In the genomic region with DNA sequence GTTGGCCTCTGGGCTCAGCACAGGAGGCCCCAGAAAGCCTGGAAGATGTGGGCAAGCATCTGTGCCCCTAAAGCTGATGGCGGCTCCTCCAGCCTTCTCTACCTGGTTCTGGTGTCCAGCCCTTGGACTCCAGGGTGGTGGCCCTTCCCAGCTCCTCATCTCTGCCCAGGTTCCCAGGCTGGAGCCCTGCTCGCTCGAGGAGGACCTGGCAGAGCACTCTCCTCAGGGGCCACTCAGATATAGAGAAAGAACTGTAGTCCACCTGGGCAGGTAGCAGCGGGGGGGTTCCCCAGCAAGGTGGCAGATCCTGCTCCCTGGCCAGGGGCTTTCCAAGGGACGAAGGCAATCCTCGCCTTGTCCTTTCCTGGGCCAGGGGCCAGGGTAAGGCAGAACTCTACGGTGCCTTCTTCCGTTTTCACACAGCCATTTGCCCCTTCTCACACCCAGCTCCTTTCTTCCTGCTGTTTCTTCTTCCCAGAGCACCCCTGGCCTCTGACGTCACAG, we compare ENCODE assay signal across 3 cellular contexts.
A peak's percentile ranks its signal among the peaks of the same experiment; 100 is the strongest.
TF ChIP-seq lines count a peak whose summit lies in the region.

No MANE protein-coding gene starts in this region.

TF ChIP-seq in SK-N-SH, 30 proteins besides CTCF, POLR2A, EP300 and RAD21:
- TF ChIP-seq USF2 (IDR thresholded peaks at IDR 0.05; ENCODE audit: borderline replicate concordance, low read depth, low read length) = no peak
- no peak for TF ChIP-seq YY1 (IDR thresholded peaks at IDR 0.05; ENCODE audit: low read depth)
- TF ChIP-seq, protein P1, sequence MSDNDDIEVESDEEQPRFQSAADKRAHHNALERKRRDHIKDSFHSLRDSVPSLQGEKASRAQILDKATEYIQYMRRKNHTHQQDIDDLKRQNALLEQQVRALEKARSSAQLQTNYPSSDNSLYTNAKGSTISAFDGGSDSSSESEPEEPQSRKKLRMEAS (IDR thresholded peaks at IDR 0.05; ENCODE audit: low read depth) = no peak

TF ChIP-seq in SK-N-SH treated with all-trans-retinoic acid at 6 μM for 48 hours, 23 proteins besides CTCF, POLR2A, EP300 and RAD21:
- no peak for TF ChIP-seq ZNF70 (CRISPR knock-in tag; IDR thresholded peaks at IDR 0.05)
- TF ChIP-seq ESRRG (CRISPR knock-in tag; IDR thresholded peaks at IDR 0.05) = no peak
- no peak for TF ChIP-seq ARNTL (CRISPR knock-in tag; IDR thresholded peaks at IDR 0.05; ENCODE audit: borderline replicate concordance, low read depth)
- TF ChIP-seq ZFP3 (CRISPR knock-in tag; IDR thresholded peaks at IDR 0.05) = no peak
- TF ChIP-seq CSRNP3 (CRISPR knock-in tag; IDR thresholded peaks at IDR 0.05) = no peak
- TF ChIP-seq ZC3H10 (CRISPR knock-in tag; IDR thresholded peaks at IDR 0.05) = no peak
- no peak for TF ChIP-seq CREB5 (CRISPR knock-in tag; IDR thresholded peaks at IDR 0.05; ENCODE audit: low read depth)
- TF ChIP-seq GLIS3 (CRISPR knock-in tag; IDR thresholded peaks at IDR 0.05) = no peak
- no peak for TF ChIP-seq ZFP30 (CRISPR knock-in tag; IDR thresholded peaks at IDR 0.05)
- TF ChIP-seq ISL1 (CRISPR knock-in tag; IDR thresholded peaks at IDR 0.05) = no peak
- no peak for TF ChIP-seq RARB (CRISPR knock-in tag; IDR thresholded peaks at IDR 0.05)
- TF ChIP-seq POU6F1 (CRISPR knock-in tag; IDR thresholded peaks at IDR 0.05; ENCODE audit: borderline replicate concordance, low read depth) = no peak
- no peak for TF ChIP-seq ZNF8 (CRISPR knock-in tag; IDR thresholded peaks at IDR 0.05)
- no peak for TF ChIP-seq TOX (CRISPR knock-in tag; IDR thresholded peaks at IDR 0.05; ENCODE audit: borderline replicate concordance)

TF ChIP-seq in K562, 482 proteins besides CTCF, POLR2A, EP300 and RAD21:
- TF ChIP-seq ZSCAN32 (CRISPR knock-in tag; IDR thresholded peaks at IDR 0.05) (no peak), POLR2G (IDR thresholded peaks at IDR 0.05; ENCODE audit: low read depth, low read length) (0 out of 2 replicates have a peak, but pooled peaks have one; percentile 25), NCOA6 (IDR thresholded peaks at IDR 0.05) (no peak), CBX3 (IDR thresholded peaks at IDR 0.05; ENCODE audit: borderline replicate concordance in 1 of 2, low read length in 2 of 2) (no peak)
- TF ChIP-seq, protein P2, sequence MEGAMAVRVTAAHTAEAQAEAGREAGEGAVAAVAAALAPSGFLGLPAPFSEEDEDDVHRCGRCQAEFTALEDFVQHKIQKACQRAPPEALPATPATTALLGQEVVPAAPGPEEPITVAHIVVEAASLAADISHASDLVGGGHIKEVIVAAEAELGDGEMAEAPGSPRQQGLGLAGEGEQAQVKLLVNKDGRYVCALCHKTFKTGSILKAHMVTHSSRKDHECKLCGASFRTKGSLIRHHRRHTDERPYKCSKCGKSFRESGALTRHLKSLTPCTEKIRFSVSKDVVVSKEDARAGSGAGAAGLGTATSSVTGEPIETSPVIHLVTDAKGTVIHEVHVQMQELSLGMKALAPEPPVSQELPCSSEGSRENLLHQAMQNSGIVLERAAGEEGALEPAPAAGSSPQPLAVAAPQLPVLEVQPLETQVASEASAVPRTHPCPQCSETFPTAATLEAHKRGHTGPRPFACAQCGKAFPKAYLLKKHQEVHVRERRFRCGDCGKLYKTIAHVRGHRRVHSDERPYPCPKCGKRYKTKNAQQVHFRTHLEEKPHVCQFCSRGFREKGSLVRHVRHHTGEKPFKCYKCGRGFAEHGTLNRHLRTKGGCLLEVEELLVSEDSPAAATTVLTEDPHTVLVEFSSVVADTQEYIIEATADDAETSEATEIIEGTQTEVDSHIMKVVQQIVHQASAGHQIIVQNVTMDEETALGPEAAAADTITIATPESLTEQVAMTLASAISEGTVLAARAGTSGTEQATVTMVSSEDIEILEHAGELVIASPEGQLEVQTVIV (CRISPR knock-in tag; IDR thresholded peaks at IDR 0.05; ENCODE audit: borderline replicate concordance) = no peak
- TF ChIP-seq, protein P3, sequence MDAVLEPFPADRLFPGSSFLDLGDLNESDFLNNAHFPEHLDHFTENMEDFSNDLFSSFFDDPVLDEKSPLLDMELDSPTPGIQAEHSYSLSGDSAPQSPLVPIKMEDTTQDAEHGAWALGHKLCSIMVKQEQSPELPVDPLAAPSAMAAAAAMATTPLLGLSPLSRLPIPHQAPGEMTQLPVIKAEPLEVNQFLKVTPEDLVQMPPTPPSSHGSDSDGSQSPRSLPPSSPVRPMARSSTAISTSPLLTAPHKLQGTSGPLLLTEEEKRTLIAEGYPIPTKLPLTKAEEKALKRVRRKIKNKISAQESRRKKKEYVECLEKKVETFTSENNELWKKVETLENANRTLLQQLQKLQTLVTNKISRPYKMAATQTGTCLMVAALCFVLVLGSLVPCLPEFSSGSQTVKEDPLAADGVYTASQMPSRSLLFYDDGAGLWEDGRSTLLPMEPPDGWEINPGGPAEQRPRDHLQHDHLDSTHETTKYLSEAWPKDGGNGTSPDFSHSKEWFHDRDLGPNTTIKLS (IDR thresholded peaks at IDR 0.05; ENCODE audit: borderline replicate concordance, low read depth) = no peak
- TF ChIP-seq, protein P4, sequence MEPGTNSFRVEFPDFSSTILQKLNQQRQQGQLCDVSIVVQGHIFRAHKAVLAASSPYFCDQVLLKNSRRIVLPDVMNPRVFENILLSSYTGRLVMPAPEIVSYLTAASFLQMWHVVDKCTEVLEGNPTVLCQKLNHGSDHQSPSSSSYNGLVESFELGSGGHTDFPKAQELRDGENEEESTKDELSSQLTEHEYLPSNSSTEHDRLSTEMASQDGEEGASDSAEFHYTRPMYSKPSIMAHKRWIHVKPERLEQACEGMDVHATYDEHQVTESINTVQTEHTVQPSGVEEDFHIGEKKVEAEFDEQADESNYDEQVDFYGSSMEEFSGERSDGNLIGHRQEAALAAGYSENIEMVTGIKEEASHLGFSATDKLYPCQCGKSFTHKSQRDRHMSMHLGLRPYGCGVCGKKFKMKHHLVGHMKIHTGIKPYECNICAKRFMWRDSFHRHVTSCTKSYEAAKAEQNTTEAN (CRISPR knock-in tag; IDR thresholded peaks at IDR 0.05) = no peak
TF ChIP-seq in K562: peak in this region for 1.
